ENCODE assay signal across 1 cellular context in the genomic region with DNA sequence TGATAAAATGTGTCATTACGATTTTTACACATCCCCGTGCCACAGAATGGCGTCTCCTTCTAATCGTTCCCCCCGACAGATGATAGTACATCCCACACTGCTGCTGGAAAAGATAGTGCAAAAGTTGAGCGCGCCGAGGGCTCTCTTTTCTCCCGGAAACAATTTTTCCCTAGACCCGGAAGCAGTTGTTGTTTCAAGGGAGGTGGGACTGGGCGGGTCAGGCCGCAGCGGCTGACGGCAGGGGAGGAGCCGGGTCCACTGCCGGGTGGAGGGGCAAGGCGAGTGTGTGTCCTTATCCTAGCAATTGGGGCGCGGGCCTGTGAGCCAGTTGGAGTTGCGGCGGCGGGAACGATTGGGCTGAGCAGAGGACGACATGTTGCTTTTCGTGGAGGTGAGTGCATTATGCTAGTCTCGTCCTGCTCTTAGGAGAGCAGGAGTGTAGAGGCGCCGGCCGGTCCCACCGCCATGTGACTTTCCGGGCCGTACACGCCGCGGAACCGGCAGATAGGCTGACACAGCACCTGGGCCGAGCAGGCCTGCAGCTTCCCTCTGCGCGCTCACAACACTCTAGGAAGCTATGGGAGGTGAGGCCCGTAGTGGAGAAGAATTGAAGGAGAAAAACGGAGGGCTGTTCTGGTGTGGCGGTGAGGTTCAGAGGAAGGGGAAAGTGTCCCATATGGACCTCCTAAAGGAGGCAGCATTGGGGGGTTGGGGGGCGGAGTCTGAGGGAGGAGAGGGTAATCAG.
TF ChIP-seq lines count a peak whose summit lies in the region.

A gene (plus strand): TSS at position 248 of the 745 bp plus-strand sequence. CDS start 126 bp downstream, at position 374.

TF ChIP-seq in GM12878, 131 proteins besides CTCF, POLR2A, EP300 and RAD21 (continued from another document and continues in another):
- TF ChIP-seq, protein P1, sequence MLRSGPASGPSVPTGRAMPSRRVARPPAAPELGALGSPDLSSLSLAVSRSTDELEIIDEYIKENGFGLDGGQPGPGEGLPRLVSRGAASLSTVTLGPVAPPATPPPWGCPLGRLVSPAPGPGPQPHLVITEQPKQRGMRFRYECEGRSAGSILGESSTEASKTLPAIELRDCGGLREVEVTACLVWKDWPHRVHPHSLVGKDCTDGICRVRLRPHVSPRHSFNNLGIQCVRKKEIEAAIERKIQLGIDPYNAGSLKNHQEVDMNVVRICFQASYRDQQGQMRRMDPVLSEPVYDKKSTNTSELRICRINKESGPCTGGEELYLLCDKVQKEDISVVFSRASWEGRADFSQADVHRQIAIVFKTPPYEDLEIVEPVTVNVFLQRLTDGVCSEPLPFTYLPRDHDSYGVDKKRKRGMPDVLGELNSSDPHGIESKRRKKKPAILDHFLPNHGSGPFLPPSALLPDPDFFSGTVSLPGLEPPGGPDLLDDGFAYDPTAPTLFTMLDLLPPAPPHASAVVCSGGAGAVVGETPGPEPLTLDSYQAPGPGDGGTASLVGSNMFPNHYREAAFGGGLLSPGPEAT (IDR thresholded peaks at IDR 0.05; ENCODE audit: low read depth): peak; percentile 73; the same call in 1 of the 2 replicates
- no peak for TF ChIP-seq MEF2B (IDR thresholded peaks at IDR 0.05; ENCODE audit: partially characterized antibody, poor library complexity, severe bottlenecking)
- peak; percentile 59; the same call in 1 of the 2 replicates for TF ChIP-seq EED (IDR thresholded peaks at IDR 0.05; ENCODE audit: low read depth)
- TF ChIP-seq BACH1 (IDR thresholded peaks at IDR 0.05; ENCODE audit: borderline replicate concordance): no peak; the same call in 1 of the 2 replicates
- TF ChIP-seq, protein P2, sequence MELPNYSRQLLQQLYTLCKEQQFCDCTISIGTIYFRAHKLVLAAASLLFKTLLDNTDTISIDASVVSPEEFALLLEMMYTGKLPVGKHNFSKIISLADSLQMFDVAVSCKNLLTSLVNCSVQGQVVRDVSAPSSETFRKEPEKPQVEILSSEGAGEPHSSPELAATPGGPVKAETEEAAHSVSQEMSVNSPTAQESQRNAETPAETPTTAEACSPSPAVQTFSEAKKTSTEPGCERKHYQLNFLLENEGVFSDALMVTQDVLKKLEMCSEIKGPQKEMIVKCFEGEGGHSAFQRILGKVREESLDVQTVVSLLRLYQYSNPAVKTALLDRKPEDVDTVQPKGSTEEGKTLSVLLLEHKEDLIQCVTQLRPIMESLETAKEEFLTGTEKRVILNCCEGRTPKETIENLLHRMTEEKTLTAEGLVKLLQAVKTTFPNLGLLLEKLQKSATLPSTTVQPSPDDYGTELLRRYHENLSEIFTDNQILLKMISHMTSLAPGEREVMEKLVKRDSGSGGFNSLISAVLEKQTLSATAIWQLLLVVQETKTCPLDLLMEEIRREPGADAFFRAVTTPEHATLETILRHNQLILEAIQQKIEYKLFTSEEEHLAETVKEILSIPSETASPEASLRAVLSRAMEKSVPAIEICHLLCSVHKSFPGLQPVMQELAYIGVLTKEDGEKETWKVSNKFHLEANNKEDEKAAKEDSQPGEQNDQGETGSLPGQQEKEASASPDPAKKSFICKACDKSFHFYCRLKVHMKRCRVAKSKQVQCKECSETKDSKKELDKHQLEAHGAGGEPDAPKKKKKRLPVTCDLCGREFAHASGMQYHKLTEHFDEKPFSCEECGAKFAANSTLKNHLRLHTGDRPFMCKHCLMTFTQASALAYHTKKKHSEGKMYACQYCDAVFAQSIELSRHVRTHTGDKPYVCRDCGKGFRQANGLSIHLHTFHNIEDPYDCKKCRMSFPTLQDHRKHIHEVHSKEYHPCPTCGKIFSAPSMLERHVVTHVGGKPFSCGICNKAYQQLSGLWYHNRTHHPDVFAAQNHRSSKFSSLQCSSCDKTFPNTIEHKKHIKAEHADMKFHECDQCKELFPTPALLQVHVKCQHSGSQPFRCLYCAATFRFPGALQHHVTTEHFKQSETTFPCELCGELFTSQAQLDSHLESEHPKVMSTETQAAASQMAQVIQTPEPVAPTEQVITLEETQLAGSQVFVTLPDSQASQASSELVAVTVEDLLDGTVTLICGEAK (IDR thresholded peaks at IDR 0.05; ENCODE audit: borderline replicate concordance): peak; percentile 97
- TF ChIP-seq, protein P3, sequence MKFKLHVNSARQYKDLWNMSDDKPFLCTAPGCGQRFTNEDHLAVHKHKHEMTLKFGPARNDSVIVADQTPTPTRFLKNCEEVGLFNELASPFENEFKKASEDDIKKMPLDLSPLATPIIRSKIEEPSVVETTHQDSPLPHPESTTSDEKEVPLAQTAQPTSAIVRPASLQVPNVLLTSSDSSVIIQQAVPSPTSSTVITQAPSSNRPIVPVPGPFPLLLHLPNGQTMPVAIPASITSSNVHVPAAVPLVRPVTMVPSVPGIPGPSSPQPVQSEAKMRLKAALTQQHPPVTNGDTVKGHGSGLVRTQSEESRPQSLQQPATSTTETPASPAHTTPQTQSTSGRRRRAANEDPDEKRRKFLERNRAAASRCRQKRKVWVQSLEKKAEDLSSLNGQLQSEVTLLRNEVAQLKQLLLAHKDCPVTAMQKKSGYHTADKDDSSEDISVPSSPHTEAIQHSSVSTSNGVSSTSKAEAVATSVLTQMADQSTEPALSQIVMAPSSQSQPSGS (IDR thresholded peaks at IDR 0.05; ENCODE audit: low read length): no peak
- peak; percentile 50; the same call in 1 of the 2 replicates for TF ChIP-seq CHD2 (IDR thresholded peaks at IDR 0.05; ENCODE audit: borderline replicate concordance, low read depth, low read length)
- peak; percentile 51 for TF ChIP-seq SIX5 (IDR thresholded peaks at IDR 0.05; ENCODE audit: low read depth, low read length, severe bottlenecking)
- peak; percentile 18; the same call in 1 of the 2 replicates for TF ChIP-seq NFIC (IDR thresholded peaks at IDR 0.05; ENCODE audit: low read depth, low read length)
- TF ChIP-seq HDAC6 (IDR thresholded peaks at IDR 0.05; ENCODE audit: unreplicated experiment): no peak
- TF ChIP-seq ZNF217 (IDR thresholded peaks at IDR 0.05): no peak
- TF ChIP-seq, protein P4, sequence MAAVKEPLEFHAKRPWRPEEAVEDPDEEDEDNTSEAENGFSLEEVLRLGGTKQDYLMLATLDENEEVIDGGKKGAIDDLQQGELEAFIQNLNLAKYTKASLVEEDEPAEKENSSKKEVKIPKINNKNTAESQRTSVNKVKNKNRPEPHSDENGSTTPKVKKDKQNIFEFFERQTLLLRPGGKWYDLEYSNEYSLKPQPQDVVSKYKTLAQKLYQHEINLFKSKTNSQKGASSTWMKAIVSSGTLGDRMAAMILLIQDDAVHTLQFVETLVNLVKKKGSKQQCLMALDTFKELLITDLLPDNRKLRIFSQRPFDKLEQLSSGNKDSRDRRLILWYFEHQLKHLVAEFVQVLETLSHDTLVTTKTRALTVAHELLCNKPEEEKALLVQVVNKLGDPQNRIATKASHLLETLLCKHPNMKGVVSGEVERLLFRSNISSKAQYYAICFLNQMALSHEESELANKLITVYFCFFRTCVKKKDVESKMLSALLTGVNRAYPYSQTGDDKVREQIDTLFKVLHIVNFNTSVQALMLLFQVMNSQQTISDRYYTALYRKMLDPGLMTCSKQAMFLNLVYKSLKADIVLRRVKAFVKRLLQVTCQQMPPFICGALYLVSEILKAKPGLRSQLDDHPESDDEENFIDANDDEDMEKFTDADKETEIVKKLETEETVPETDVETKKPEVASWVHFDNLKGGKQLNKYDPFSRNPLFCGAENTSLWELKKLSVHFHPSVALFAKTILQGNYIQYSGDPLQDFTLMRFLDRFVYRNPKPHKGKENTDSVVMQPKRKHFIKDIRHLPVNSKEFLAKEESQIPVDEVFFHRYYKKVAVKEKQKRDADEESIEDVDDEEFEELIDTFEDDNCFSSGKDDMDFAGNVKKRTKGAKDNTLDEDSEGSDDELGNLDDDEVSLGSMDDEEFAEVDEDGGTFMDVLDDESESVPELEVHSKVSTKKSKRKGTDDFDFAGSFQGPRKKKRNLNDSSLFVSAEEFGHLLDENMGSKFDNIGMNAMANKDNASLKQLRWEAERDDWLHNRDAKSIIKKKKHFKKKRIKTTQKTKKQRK (IDR thresholded peaks at IDR 0.05; ENCODE audit: low read depth, low read length): no peak
- TF ChIP-seq CREB1 (IDR thresholded peaks at IDR 0.05; ENCODE audit: low read depth): peak; percentile 37; the same call in 1 of the 2 replicates
- TF ChIP-seq NR2C2 (IDR thresholded peaks at IDR 0.05; ENCODE audit: borderline replicate concordance, control insufficient read depth, insufficient read length, low read depth): peak; percentile 68
- TF ChIP-seq CHD4 (IDR thresholded peaks at IDR 0.05): no peak
- TF ChIP-seq, protein P5, sequence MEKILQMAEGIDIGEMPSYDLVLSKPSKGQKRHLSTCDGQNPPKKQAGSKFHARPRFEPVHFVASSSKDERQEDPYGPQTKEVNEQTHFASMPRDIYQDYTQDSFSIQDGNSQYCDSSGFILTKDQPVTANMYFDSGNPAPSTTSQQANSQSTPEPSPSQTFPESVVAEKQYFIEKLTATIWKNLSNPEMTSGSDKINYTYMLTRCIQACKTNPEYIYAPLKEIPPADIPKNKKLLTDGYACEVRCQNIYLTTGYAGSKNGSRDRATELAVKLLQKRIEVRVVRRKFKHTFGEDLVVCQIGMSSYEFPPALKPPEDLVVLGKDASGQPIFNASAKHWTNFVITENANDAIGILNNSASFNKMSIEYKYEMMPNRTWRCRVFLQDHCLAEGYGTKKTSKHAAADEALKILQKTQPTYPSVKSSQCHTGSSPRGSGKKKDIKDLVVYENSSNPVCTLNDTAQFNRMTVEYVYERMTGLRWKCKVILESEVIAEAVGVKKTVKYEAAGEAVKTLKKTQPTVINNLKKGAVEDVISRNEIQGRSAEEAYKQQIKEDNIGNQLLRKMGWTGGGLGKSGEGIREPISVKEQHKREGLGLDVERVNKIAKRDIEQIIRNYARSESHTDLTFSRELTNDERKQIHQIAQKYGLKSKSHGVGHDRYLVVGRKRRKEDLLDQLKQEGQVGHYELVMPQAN (conservative IDR thresholded peaks at IDR 0.05): peak; percentile 96
- TF ChIP-seq, protein P6, sequence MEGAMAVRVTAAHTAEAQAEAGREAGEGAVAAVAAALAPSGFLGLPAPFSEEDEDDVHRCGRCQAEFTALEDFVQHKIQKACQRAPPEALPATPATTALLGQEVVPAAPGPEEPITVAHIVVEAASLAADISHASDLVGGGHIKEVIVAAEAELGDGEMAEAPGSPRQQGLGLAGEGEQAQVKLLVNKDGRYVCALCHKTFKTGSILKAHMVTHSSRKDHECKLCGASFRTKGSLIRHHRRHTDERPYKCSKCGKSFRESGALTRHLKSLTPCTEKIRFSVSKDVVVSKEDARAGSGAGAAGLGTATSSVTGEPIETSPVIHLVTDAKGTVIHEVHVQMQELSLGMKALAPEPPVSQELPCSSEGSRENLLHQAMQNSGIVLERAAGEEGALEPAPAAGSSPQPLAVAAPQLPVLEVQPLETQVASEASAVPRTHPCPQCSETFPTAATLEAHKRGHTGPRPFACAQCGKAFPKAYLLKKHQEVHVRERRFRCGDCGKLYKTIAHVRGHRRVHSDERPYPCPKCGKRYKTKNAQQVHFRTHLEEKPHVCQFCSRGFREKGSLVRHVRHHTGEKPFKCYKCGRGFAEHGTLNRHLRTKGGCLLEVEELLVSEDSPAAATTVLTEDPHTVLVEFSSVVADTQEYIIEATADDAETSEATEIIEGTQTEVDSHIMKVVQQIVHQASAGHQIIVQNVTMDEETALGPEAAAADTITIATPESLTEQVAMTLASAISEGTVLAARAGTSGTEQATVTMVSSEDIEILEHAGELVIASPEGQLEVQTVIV (IDR thresholded peaks at IDR 0.05; ENCODE audit: borderline replicate concordance, partially characterized antibody): peak; percentile 92
- TF ChIP-seq EGR1 (IDR thresholded peaks at IDR 0.05; ENCODE audit: borderline replicate concordance in 1 of 2, low read depth in 2 of 2, low read length in 2 of 2): peak in 1 of 2 experiments; percentile 33; a peak in 1 of 3 replicates
- TF ChIP-seq SMAD1 (IDR thresholded peaks at IDR 0.05; ENCODE audit: low read depth, partially characterized antibody): no peak
- TF ChIP-seq RFX5 (IDR thresholded peaks at IDR 0.05; ENCODE audit: low read depth, low read length): no peak
- TF ChIP-seq, protein P7, sequence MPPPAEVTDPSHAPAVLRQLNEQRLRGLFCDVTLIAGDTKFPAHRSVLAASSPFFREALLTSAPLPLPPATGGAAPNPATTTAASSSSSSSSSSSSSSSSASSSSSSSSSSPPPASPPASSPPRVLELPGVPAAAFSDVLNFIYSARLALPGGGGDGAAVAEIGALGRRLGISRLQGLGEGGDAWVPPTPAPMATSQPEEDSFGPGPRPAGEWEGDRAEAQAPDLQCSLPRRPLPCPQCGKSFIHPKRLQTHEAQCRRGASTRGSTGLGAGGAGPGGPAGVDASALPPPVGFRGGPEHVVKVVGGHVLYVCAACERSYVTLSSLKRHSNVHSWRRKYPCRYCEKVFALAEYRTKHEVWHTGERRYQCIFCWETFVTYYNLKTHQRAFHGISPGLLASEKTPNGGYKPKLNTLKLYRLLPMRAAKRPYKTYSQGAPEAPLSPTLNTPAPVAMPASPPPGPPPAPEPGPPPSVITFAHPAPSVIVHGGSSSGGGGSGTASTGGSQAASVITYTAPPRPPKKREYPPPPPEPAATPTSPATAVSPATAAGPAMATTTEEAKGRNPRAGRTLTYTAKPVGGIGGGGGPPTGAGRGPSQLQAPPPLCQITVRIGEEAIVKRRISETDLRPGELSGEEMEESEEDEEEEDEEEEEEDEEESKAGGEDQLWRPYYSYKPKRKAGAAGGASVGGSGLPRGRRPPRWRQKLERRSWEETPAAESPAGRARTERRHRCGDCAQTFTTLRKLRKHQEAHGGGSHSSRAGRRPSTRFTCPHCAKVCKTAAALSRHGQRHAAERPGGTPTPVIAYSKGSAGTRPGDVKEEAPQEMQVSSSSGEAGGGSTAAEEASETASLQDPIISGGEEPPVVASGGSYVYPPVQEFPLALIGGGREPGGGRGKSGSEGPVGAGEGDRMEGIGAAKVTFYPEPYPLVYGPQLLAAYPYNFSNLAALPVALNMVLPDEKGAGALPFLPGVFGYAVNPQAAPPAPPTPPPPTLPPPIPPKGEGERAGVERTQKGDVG (CRISPR knock-in tag; IDR thresholded peaks at IDR 0.05): no peak
- TF ChIP-seq, protein P8, sequence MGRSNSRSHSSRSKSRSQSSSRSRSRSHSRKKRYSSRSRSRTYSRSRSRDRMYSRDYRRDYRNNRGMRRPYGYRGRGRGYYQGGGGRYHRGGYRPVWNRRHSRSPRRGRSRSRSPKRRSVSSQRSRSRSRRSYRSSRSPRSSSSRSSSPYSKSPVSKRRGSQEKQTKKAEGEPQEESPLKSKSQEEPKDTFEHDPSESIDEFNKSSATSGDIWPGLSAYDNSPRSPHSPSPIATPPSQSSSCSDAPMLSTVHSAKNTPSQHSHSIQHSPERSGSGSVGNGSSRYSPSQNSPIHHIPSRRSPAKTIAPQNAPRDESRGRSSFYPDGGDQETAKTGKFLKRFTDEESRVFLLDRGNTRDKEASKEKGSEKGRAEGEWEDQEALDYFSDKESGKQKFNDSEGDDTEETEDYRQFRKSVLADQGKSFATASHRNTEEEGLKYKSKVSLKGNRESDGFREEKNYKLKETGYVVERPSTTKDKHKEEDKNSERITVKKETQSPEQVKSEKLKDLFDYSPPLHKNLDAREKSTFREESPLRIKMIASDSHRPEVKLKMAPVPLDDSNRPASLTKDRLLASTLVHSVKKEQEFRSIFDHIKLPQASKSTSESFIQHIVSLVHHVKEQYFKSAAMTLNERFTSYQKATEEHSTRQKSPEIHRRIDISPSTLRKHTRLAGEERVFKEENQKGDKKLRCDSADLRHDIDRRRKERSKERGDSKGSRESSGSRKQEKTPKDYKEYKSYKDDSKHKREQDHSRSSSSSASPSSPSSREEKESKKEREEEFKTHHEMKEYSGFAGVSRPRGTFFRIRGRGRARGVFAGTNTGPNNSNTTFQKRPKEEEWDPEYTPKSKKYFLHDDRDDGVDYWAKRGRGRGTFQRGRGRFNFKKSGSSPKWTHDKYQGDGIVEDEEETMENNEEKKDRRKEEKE (IDR thresholded peaks at IDR 0.05): no peak; the same call in 1 of the 2 replicates
- TF ChIP-seq CEBPB (IDR thresholded peaks at IDR 0.05; ENCODE audit: borderline replicate concordance in 1 of 2, low read depth in 2 of 2, low read length in 2 of 2): no peak
- no peak for TF ChIP-seq NR2F1 (conservative IDR thresholded peaks at IDR 0.05)
